Comparison of ENCODE assay signal across 8 cellular contexts in the genomic region with DNA sequence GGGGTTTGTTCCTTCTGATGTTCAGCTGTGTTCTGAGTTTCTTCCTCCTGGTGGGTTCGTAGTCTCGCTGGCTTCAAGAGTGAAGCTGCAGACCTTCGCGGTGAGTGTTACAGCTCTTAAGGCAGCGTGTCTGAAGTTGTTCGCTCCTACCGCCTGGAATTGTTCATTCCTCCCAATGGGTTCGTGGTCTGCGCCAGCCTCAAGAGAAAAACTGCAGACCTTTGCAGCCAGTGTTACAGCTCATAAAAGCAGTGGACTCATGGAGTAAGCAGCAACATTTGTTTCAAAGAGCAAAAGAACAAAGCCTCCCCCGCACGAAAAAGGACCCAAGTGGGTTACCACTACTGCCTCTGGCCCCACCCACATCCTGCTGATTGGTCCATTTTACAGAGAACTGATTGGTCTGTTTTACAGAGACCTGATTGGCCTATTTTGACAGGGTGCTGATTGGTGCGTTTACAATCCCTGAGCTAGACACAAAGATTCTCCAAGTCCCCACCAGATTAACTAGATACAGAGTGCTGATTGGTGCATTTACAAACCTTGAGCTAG. TPM values are rescaled to one million over a fixed set of nuclear protein-coding genes. Genes with fewer than 3 reads are reported as not detected.
DNase-seq lines count a peak whose midpoint lies in the region; ATAC-seq and TF ChIP-seq lines count a peak whose summit lies in the region.
"Not testable (repeated sequence)": the region's sequence is repeated elsewhere in the genome, so short reads cannot be mapped to it uniquely, and the experiment has no call there.

No MANE protein-coding gene starts in this region.

- not testable (repeated sequence) for H3K9me3 ChIP-seq in CD8-positive, alpha-beta T cell (ENCODE audit: low read length); RWPE2 (ENCODE audit: severe bottlenecking)

- H3K9me3 Mint-ChIP-seq in CD8-positive, alpha-beta T cell; activated CD4-positive, alpha-beta T cell treated with anti-CD3 and anti-CD28 coated beads for 36 hours (ENCODE audit: low read depth); activated CD8-positive, alpha-beta memory T cell treated with anti-CD3 and anti-CD28 coated beads, Interleukin-2, amount 10 ng/mL, durations not matched to agents 7 days and 5 days (ENCODE audit: low read depth); activated naive CD4-positive, alpha-beta T cell treated with anti-CD3 and anti-CD28 coated beads, Interleukin-2, amount 50 U/mL, for 24 hours; neural crest cell; stimulated activated naive CD8-positive, alpha-beta T cell treated with anti-CD3 and anti-CD28 coated beads, Interleukin-15, amount 100 ng/mL, for 72 hours: not testable (repeated sequence)

- intact Hi-C loops in CD8-positive, alpha-beta T cell (cut with DNase I, micrococcal nuclease); activated CD4-positive, alpha-beta T cell treated with anti-CD3 and anti-CD28 coated beads for 36 hours (cut with DNase I, micrococcal nuclease): not testable (repeated sequence)

- not testable (repeated sequence) for H3K4me3 ChIP-seq in CD8-positive, alpha-beta T cell (ENCODE audit: low read depth, low read length); RWPE2 (ENCODE audit: severe bottlenecking)

- H3K36me3 Mint-ChIP-seq in CD8-positive, alpha-beta T cell, result peaks cover 15% of the 10 kb centered on the region
- H3K36me3 Mint-ChIP-seq in activated CD4-positive, alpha-beta T cell treated with anti-CD3 and anti-CD28 coated beads for 36 hours (ENCODE audit: low read depth); activated naive CD4-positive, alpha-beta T cell treated with anti-CD3 and anti-CD28 coated beads, Interleukin-2, amount 50 U/mL, for 24 hours; neural crest cell (ENCODE audit: low read depth): not testable (repeated sequence)
- peaks cover 15% of the 10 kb centered on the region for H3K36me3 Mint-ChIP-seq in activated CD8-positive, alpha-beta memory T cell treated with anti-CD3 and anti-CD28 coated beads, Interleukin-2, amount 10 ng/mL, durations not matched to agents 7 days and 5 days

- POLR2A ChIA-PET in CD8-positive, alpha-beta T cell (lab: Charles Lee), result interaction anchor here (0.7 to 1.5 kb wide), 2 partner anchors 11 to 17 kb away, joined by 3 to 7 read pairs; a partner anchor contains a TSS
- POLR2A ChIA-PET in activated CD4-positive, alpha-beta T cell treated with anti-CD3 and anti-CD28 coated beads for 36 hours (lab: Charles Lee), result interaction anchor here (0.5 kb wide), 1 partner anchor 546 kb away, joined by 3 read pairs; no protein-coding TSS in a partner anchor

- H3K27me3 ChIP-seq in CD8-positive, alpha-beta T cell (ENCODE audit: insufficient read depth, low read length); RWPE2 (ENCODE audit: insufficient read depth, poor library complexity, severe bottlenecking): not testable (repeated sequence)

- H3K4me1 ChIP-seq in CD8-positive, alpha-beta T cell (ENCODE audit: insufficient read depth, low read length), result peaks cover 68% of the 10 kb centered on the region
- H3K4me1 ChIP-seq in RWPE2 (ENCODE audit: insufficient read depth, poor library complexity, severe bottlenecking), result peaks cover 37% of the 10 kb centered on the region

- TF ChIP-seq CTCF in CD8-positive, alpha-beta T cell (IDR thresholded peaks at IDR 0.05); RWPE2 (IDR thresholded peaks at IDR 0.05; ENCODE audit: poor library complexity, severe bottlenecking); neural crest cell (conservative IDR thresholded peaks at IDR 0.05): not testable (repeated sequence)

- not testable (repeated sequence) for H3K27ac ChIP-seq in CD8-positive, alpha-beta T cell (ENCODE audit: low read depth, low read length)
- peak overlapping the region; percentile 99 for H3K27ac ChIP-seq in RWPE2 (ENCODE audit: poor library complexity, severe bottlenecking)
- H3K27ac ChIP-seq in epithelial cell of prostate, result peak overlapping the region; percentile 99

- not testable (repeated sequence) for H3K36me3 ChIP-seq in CD8-positive, alpha-beta T cell (ENCODE audit: insufficient read depth, low read length); RWPE2 (ENCODE audit: low read depth)

- peak overlapping the region; percentile 89 for H3K27ac Mint-ChIP-seq in CD8-positive, alpha-beta T cell
- H3K27ac Mint-ChIP-seq in activated CD4-positive, alpha-beta T cell treated with anti-CD3 and anti-CD28 coated beads for 36 hours, result peak overlapping the region; percentile 76
- H3K27ac Mint-ChIP-seq in activated CD8-positive, alpha-beta memory T cell treated with anti-CD3 and anti-CD28 coated beads, Interleukin-2, amount 10 ng/mL, durations not matched to agents 7 days and 5 days, result peak overlapping the region; percentile 67
- H3K27ac Mint-ChIP-seq in activated naive CD4-positive, alpha-beta T cell treated with anti-CD3 and anti-CD28 coated beads, Interleukin-2, amount 50 U/mL, for 24 hours, result peak overlapping the region; percentile 59
- peak overlapping the region; percentile 22 for H3K27ac Mint-ChIP-seq in neural crest cell (ENCODE audit: unreplicated experiment)
- H3K27ac Mint-ChIP-seq in stimulated activated naive CD8-positive, alpha-beta T cell treated with anti-CD3 and anti-CD28 coated beads, Interleukin-15, amount 100 ng/mL, for 72 hours, result peak overlapping the region; percentile 17 to 74

- H3K4me3 Mint-ChIP-seq in CD8-positive, alpha-beta T cell, result peak overlapping the region; percentile 64
- H3K4me3 Mint-ChIP-seq in activated CD4-positive, alpha-beta T cell treated with anti-CD3 and anti-CD28 coated beads for 36 hours; activated CD8-positive, alpha-beta memory T cell treated with anti-CD3 and anti-CD28 coated beads, Interleukin-2, amount 10 ng/mL, durations not matched to agents 7 days and 5 days; neural crest cell: not testable (repeated sequence)
- peak overlapping the region; percentile 15 for H3K4me3 Mint-ChIP-seq in activated naive CD4-positive, alpha-beta T cell treated with anti-CD3 and anti-CD28 coated beads, Interleukin-2, amount 50 U/mL, for 24 hours
- H3K4me3 Mint-ChIP-seq in stimulated activated naive CD8-positive, alpha-beta T cell treated with anti-CD3 and anti-CD28 coated beads, Interleukin-15, amount 100 ng/mL, for 72 hours, result peak overlapping the region; percentile 33 to 50

- H3K4me1 Mint-ChIP-seq in CD8-positive, alpha-beta T cell (ENCODE audit: low read depth), result peaks cover 78% of the 10 kb centered on the region
- H3K4me1 Mint-ChIP-seq in activated CD4-positive, alpha-beta T cell treated with anti-CD3 and anti-CD28 coated beads for 36 hours, result peaks cover 59% of the 10 kb centered on the region
- peaks cover 49% of the 10 kb centered on the region for H3K4me1 Mint-ChIP-seq in activated CD8-positive, alpha-beta memory T cell treated with anti-CD3 and anti-CD28 coated beads, Interleukin-2, amount 10 ng/mL, durations not matched to agents 7 days and 5 days
- H3K4me1 Mint-ChIP-seq in activated naive CD4-positive, alpha-beta T cell treated with anti-CD3 and anti-CD28 coated beads, Interleukin-2, amount 50 U/mL, for 24 hours, result peaks cover 76% of the 10 kb centered on the region
- peaks cover 17% of the 10 kb centered on the region for H3K4me1 Mint-ChIP-seq in neural crest cell
- peaks cover 80% of the 10 kb centered on the region for H3K4me1 Mint-ChIP-seq in stimulated activated naive CD8-positive, alpha-beta T cell treated with anti-CD3 and anti-CD28 coated beads, Interleukin-15, amount 100 ng/mL, for 72 hours

- peak; percentile 15 for ATAC-seq in CD8-positive, alpha-beta T cell
- ATAC-seq in RWPE2 (ENCODE audit: low read depth); activated CD4-positive, alpha-beta T cell treated with anti-CD3 and anti-CD28 coated beads for 36 hours; activated CD8-positive, alpha-beta memory T cell treated with anti-CD3 and anti-CD28 coated beads, Interleukin-2, amount 10 ng/mL, durations not matched to agents 7 days and 5 days; stimulated activated naive CD8-positive, alpha-beta T cell treated with anti-CD3 and anti-CD28 coated beads, Interleukin-15, amount 100 ng/mL, for 72 hours: not testable (repeated sequence)

- not testable (repeated sequence) for H3K27me3 Mint-ChIP-seq in CD8-positive, alpha-beta T cell (ENCODE audit: low read depth); activated CD4-positive, alpha-beta T cell treated with anti-CD3 and anti-CD28 coated beads for 36 hours; activated CD8-positive, alpha-beta memory T cell treated with anti-CD3 and anti-CD28 coated beads, Interleukin-2, amount 10 ng/mL, durations not matched to agents 7 days and 5 days; activated naive CD4-positive, alpha-beta T cell treated with anti-CD3 and anti-CD28 coated beads, Interleukin-2, amount 50 U/mL, for 24 hours; neural crest cell (ENCODE audit: low read depth); stimulated activated naive CD8-positive, alpha-beta T cell treated with anti-CD3 and anti-CD28 coated beads, Interleukin-15, amount 100 ng/mL, for 72 hours

- CTCF ChIA-PET in CD8-positive, alpha-beta T cell (lab: Charles Lee), result interaction anchor here (1.0 to 1.2 kb wide), 2 partner anchors 16 to 20 kb away, joined by 3 to 4 read pairs; a partner anchor contains a TSS
- CTCF ChIA-PET in activated CD4-positive, alpha-beta T cell treated with anti-CD3 and anti-CD28 coated beads for 36 hours (lab: Charles Lee), result interaction anchor here (0.9 to 1.2 kb wide), 2 partner anchors 10 to 18 kb away, joined by 3 read pairs; no protein-coding TSS in a partner anchor
- CTCF ChIA-PET in activated CD8-positive, alpha-beta memory T cell treated with anti-CD3 and anti-CD28 coated beads, Interleukin-2, amount 10 ng/mL, durations not matched to agents 7 days and 5 days (lab: Charles Lee), result interaction anchor here (1.1 to 3.2 kb wide), 3 partner anchors 17 to 69 kb away, joined by 3 to 9 read pairs (median 4); a partner anchor contains a TSS

- peak in 3 of 7 experiments; percentile 36 to 64 (median 61) for DNase-seq in CD8-positive, alpha-beta T cell
- not testable (repeated sequence) for DNase-seq in RWPE2 (ENCODE audit: low spot score); epithelial cell of prostate (ENCODE audit: low read depth, low spot score); neural crest cell (ENCODE audit: low read depth, low spot score)
- DNase-seq in activated CD4-positive, alpha-beta T cell treated with anti-CD3 and anti-CD28 coated beads for 36 hours, result peak; percentile 54
- DNase-seq in activated CD8-positive, alpha-beta memory T cell treated with anti-CD3 and anti-CD28 coated beads, Interleukin-2, amount 10 ng/mL, durations not matched to agents 7 days and 5 days, result peak; percentile 44
- DNase-seq in stimulated activated naive CD8-positive, alpha-beta T cell treated with anti-CD3 and anti-CD28 coated beads, Interleukin-15, amount 100 ng/mL, for 72 hours, result peak; percentile 14 to 41

RNA-seq across cellular contexts. Expression of a gene that starts 16.3 kb away (rescaled TPM):
- 10 to 100 TPM; 15.4 to 20.9 TPM for total RNA-seq in CD8-positive, alpha-beta T cell
- 10 to 100 TPM; 11.3 to 11.9 TPM for total RNA-seq in activated CD4-positive, alpha-beta T cell treated with anti-CD3 and anti-CD28 coated beads for 36 hours
- 10 to 100 TPM; 19.8 to 33.0 TPM for total RNA-seq in activated CD8-positive, alpha-beta memory T cell treated with anti-CD3 and anti-CD28 coated beads, Interleukin-2, amount 10 ng/mL, durations not matched to agents 7 days and 5 days
- total RNA-seq in neural crest cell, result 15.9 and 16.3 TPM in 2 replicates

RNA-seq across cellular contexts. Expression of a gene that starts 16.8 kb away (rescaled TPM):
- under 1 TPM; 0.61 to 0.90 TPM for total RNA-seq in CD8-positive, alpha-beta T cell
- under 1 TPM; 0.11 to 0.18 TPM for total RNA-seq in activated CD4-positive, alpha-beta T cell treated with anti-CD3 and anti-CD28 coated beads for 36 hours
- not detected for total RNA-seq in activated CD8-positive, alpha-beta memory T cell treated with anti-CD3 and anti-CD28 coated beads, Interleukin-2, amount 10 ng/mL, durations not matched to agents 7 days and 5 days
- 0.61 and 1.6 TPM in 2 replicates for total RNA-seq in neural crest cell

Comparison
In these comparisons a context has a peak if more than half of its experiments do, and no peak if none do; other contexts are left out.
1. H3K27ac Mint-ChIP-seq: peak in every context shown above with its lines; median percentile 89 in CD8-positive, alpha-beta T cell; 76 in activated CD4-positive, alpha-beta T cell treated with anti-CD3 and anti-CD28 coated beads for 36 hours; 67 in activated CD8-positive, alpha-beta memory T cell treated with anti-CD3 and anti-CD28 coated beads, Interleukin-2, amount 10 ng/mL, durations not matched to agents 7 days and 5 days; 59 in activated naive CD4-positive, alpha-beta T cell treated with anti-CD3 and anti-CD28 coated beads, Interleukin-2, amount 50 U/mL, for 24 hours; 46 in stimulated activated naive CD8-positive, alpha-beta T cell treated with anti-CD3 and anti-CD28 coated beads, Interleukin-15, amount 100 ng/mL, for 72 hours; 22 in neural crest cell.